ENCODE assay signal across 1 cellular context in the genomic region with DNA sequence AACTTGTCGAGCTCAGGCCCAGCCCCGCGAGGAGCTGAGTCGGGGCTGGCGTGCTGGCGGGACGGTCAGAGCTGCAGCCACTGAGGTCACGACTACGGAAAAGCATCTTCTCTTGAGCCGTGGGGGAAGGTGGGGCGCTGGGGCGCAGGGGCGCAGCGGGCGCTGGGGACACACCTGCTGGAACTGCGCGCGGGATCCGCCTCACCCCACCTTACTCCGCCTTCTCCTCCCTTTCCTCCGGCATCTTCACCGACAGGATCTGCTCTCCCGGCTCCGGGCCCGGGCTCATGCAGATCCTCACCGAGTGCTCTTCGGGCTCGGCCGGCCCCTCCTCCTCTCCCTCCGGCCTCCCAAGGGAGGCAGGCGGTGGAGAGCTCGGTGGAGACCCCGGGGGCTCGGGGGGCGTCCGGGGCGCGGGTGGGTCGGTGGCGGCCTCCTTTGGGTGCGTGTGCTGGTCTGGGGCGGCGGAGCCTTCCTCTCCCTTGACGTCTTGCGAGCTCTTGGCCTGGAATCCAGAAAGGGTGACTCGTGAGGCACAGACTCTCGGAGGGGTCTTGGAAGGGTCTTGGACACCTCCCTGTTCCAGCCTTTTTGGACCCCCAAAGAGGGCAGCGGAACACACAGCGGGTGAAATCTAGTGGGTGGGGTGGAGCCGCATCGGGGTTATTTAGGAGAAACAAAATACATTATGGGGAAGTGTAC.
TF ChIP-seq lines count a peak whose summit lies in the region.

No MANE protein-coding gene starts in this region.

TF ChIP-seq in WTC11, 78 proteins besides CTCF, POLR2A, EP300 and RAD21:
- no peak for TF ChIP-seq MYBL2 (CRISPR knock-in tag; IDR thresholded peaks at IDR 0.05)
- no peak for TF ChIP-seq HMGA2 (CRISPR knock-in tag; IDR thresholded peaks at IDR 0.05)
- TF ChIP-seq, protein P1, sequence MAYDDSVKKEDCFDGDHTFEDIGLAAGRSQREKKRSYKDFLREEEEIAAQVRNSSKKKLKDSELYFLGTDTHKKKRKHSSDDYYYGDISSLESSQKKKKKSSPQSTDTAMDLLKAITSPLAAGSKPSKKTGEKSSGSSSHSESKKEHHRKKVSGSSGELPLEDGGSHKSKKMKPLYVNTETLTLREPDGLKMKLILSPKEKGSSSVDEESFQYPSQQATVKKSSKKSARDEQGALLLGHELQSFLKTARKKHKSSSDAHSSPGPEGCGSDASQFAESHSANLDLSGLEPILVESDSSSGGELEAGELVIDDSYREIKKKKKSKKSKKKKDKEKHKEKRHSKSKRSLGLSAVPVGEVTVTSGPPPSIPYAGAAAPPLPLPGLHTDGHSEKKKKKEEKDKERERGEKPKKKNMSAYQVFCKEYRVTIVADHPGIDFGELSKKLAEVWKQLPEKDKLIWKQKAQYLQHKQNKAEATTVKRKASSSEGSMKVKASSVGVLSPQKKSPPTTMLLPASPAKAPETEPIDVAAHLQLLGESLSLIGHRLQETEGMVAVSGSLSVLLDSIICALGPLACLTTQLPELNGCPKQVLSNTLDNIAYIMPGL (CRISPR knock-in tag; IDR thresholded peaks at IDR 0.05), result no peak
- TF ChIP-seq ZBTB21 (CRISPR knock-in tag; IDR thresholded peaks at IDR 0.05; ENCODE audit: borderline replicate concordance), result no peak
